In the genomic region with DNA sequence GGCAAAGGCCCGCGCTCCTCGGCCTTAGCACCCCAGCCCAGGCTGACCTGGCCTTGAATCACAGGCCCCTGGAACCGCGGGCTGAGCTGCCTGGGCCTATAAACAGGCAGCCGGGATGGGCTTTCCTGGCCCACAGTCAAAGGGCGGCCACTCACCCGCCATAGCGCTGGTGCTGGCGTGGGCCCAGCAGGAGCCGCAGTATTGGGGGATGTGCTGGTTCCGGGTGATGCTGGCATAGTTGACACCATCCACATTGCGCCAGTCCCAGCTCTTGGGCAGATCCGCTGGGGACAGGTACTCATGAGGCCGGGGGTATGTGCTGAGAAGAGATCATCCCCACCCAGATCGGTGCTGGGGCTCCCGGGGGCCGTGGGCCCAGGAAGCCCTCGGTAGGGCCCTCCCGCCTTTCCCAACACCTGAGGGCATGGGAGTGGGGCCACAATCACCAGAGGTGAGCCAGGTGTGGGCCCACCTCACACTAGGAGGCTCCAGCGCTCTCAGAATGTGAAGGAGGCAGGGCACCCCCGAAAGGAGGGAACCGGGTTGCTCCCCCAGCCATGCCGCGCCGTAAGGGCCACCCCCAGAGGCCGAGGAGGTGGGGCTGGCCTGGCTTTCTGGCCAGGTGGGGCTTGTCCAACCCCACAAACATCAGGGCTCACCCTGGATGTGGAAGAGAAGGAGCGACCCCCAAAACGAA, we compare ENCODE assay signal across 8 cellular contexts. TPM values are rescaled to one million over a fixed set of nuclear protein-coding genes. Genes with fewer than 3 reads are reported as not detected.
DNase-seq lines count a peak whose midpoint lies in the region; ATAC-seq and TF ChIP-seq lines count a peak whose summit lies in the region.

No MANE protein-coding gene starts in this region.

- ATAC-seq in natural killer cell (peak in 2 of 3 donors; percentile 4 to 8), HG03432 (IDR thresholded peaks at IDR 0.05; ENCODE audit: unreplicated experiment) (no peak), GM21447 (IDR thresholded peaks at IDR 0.05; ENCODE audit: unreplicated experiment) (no peak)

- H3K9me3 Mint-ChIP-seq in natural killer cell, result no peaks in the 10 kb centered on the region

- peaks cover 19% of the 10 kb centered on the region for H3K79me2 ChIP-seq in PC-9 (ENCODE audit: low read depth)

- H3K27me3 ChIP-seq in PC-9 (ENCODE audit: insufficient read depth, low read depth) (no peaks in the 10 kb centered on the region), SJCRH30 (no peaks in the 10 kb centered on the region)

- H2AFZ ChIP-seq in PC-9, result peak overlapping the region; percentile 90

- TF ChIP-seq CTCF in PC-9 (conservative IDR thresholded peaks at IDR 0.05), result no peak
- no peak for TF ChIP-seq CTCF in natural killer cell (IDR thresholded peaks at IDR 0.05)

- H4K20me1 ChIP-seq in PC-9 (ENCODE audit: insufficient read depth), result peaks cover 6% of the 10 kb centered on the region; the same call in 1 of the 2 replicates

- H3K4me2 ChIP-seq in PC-9, result peak overlapping the region; percentile 94

- peak overlapping the region; percentile 83 for H3K4me3 Mint-ChIP-seq in natural killer cell

- H3K27ac Mint-ChIP-seq in natural killer cell, result peak overlapping the region; percentile 43 to 82

- H3K4me3 ChIP-seq in PC-9, result peak overlapping the region; percentile 88
- no peak overlapping the region for H3K4me3 ChIP-seq in SJCRH30

- H3K36me3 ChIP-seq in PC-9 (ENCODE audit: low read depth) (no peaks in the 10 kb centered on the region), SJCRH30 (no peaks in the 10 kb centered on the region)

- POLR2A ChIA-PET in PC-9 (lab: Charles Lee; ENCODE audit: unreplicated experiment), result interaction anchor here (0.6 kb wide), 2 partner anchors 15 to 23 kb away, joined by 4 to 27 read pairs; no protein-coding TSS in a partner anchor

- H3K4me1 Mint-ChIP-seq in natural killer cell, result peaks cover 24 to 51% of the 10 kb centered on the region in 2 donors

- H3K9me3 ChIP-seq in PC-9 (ENCODE audit: insufficient read depth, low read depth) (no peaks in the 10 kb centered on the region), SJCRH30 (replicated peaks) (no peaks in the 10 kb centered on the region)

- peak; percentile 23 for DNase-seq in EH (ENCODE audit: low read depth)
- peak in 1 of 2 experiments; percentile 25 for DNase-seq in PC-9
- DNase-seq in epithelial cell of prostate (ENCODE audit: low read depth, low spot score), result no peak
- no peak for DNase-seq in natural killer cell
- no peak for DNase-seq in epidermal melanocyte (ENCODE audit: insufficient read length, low spot score)
- no peak for DNase-seq in SJCRH30

- BruUV-seq in PC-9 (replicated peaks; lab: Mats Ljungman, UMichigan), result no TSS peak

- no peaks in the 10 kb centered on the region for H3K36me3 Mint-ChIP-seq in natural killer cell

- peaks cover 25% of the 10 kb centered on the region for H3F3A ChIP-seq in PC-9 (ENCODE audit: insufficient read depth, low read depth)

- H3K4me1 ChIP-seq in PC-9 (replicated peaks; ENCODE audit: insufficient read depth), result peaks cover 47% of the 10 kb centered on the region
- H3K4me1 ChIP-seq in SJCRH30, result peaks cover 25% of the 10 kb centered on the region

- H3K9me2 ChIP-seq in PC-9 (ENCODE audit: insufficient read depth), result no peaks in the 10 kb centered on the region

- CTCF ChIA-PET in PC-9 (lab: Charles Lee), result no interaction called here

- intact Hi-C loops in PC-9 (cut with micrococcal nuclease; ENCODE audit: unreplicated experiment), result no loop called here
- intact Hi-C loops in natural killer cell (cut with micrococcal nuclease), result no loop called here

- no peaks in the 10 kb centered on the region for H3K27me3 Mint-ChIP-seq in natural killer cell (ENCODE audit: low read depth in 2 of 2)

- H3K27ac ChIP-seq in PC-9 (no peak overlapping the region), epithelial cell of prostate (peak overlapping the region; percentile 60), SJCRH30 (no peak overlapping the region)

RNA-seq across cellular contexts. Expression of gene CTSZ, which starts 0.7 kb away (rescaled TPM):
- total RNA-seq in PC-9 (2021) (184 and 194 TPM in 2 replicates), natural killer cell (10 to 100 TPM; 30.5 to 52.5 (median 42.3) TPM)
- not detected in 2 replicates for total RNA-seq in SJCRH30 (2014; rRNA removed; shearing (Covaris generic))

RNA-seq across cellular contexts. Expression of gene TUBB1, which starts 12.9 kb away (rescaled TPM):
- total RNA-seq in PC-9 (2021) (0.18 and 0.35 TPM in 2 replicates), natural killer cell (10 to 100 TPM in 2 of 3 donors, 1 to 10 TPM in 1; 4.3 to 46.9 (median 18.8) TPM)
- total RNA-seq in SJCRH30 (2014; rRNA removed; shearing (Covaris generic)), result 0.03 TPM in 1 of 2 replicates, not detected in the other

RNA-seq across cellular contexts. Expression of gene NELFCD, which starts 25.3 kb away (rescaled TPM):
- total RNA-seq in PC-9 (2021) (122 and 130 TPM in 2 replicates), natural killer cell (100 to 1,000 TPM in 1 of 3 donors, 10 to 100 TPM in 2; 75.7 to 105 (median 92.6) TPM)
- total RNA-seq in SJCRH30 (2014; rRNA removed; shearing (Covaris generic)), result 239 and 255 TPM in 2 replicates

RNA-seq across cellular contexts. Expression of gene ATP5F1E, which starts 25.8 kb away (rescaled TPM):
- 76.3 and 84.8 TPM in 2 replicates for total RNA-seq in PC-9 (2021)
- total RNA-seq in natural killer cell, result 10 to 100 TPM; 45.9 to 58.0 (median 50.8) TPM
- 124 and 133 TPM in 2 replicates for total RNA-seq in SJCRH30 (2014; rRNA removed; shearing (Covaris generic))

RNA-seq across cellular contexts. Expression of gene PRELID3B, which starts 36.3 kb away (rescaled TPM):
- total RNA-seq in PC-9 (2021) (106 and 137 TPM in 2 replicates), natural killer cell (10 to 100 TPM; 49.3 to 51.6 (median 51.4) TPM)
- total RNA-seq in SJCRH30 (2014; rRNA removed; shearing (Covaris generic)), result 298 and 331 TPM in 2 replicates

Comparison
In these comparisons a context has a peak if more than half of its experiments do, and no peak if none do; other contexts are left out.
1. ATAC-seq: peak in natural killer cell (2 of 3); none in HG03432 (single experiment) and GM21447 (single experiment).
2. RNA of gene CTSZ, which starts 0.7 kb away (total RNA-seq): 184 to 194 TPM in PC-9 and 30.5 to 52.5 TPM in natural killer cell; not detected in SJCRH30; every median in the first group is over 10 times any median in the second.